ENCODE assay signal across 10 cellular contexts in the genomic region with DNA sequence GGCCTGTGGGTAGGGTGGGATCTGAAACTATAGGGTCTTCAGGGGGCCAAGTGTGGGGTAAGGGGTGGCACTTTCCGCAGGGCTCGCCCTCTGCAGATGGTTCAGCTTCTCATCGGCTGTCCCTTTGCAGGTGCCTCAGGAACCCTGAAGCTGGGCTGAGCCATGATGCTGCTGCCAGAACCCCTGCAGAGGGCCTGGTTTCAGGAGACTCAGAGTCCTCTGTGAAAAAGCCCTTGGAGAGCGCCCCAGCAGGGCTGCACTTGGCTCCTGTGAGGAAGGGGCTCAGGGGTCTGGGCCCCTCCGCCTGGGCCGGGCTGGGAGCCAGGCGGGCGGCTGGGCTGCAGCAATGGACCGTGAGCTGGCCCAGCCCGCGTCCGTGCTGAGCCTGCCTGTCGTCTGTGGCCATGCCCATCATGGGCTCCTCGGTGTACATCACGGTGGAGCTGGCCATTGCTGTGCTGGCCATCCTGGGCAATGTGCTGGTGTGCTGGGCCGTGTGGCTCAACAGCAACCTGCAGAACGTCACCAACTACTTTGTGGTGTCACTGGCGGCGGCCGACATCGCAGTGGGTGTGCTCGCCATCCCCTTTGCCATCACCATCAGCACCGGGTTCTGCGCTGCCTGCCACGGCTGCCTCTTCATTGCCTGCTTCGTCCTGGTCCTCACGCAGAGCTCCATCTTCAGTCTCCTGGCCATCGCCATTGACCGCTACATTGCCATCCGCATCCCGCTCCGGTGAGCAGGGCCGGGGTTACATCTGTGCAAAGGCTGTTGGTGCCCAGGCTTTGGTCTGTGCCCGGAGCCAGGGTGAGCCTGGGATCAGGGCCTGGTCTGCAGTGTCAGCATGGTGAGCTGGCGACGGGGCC. TPM values are rescaled to one million over a fixed set of nuclear protein-coding genes. Genes with fewer than 3 reads are reported as not detected.
DNase-seq lines count a peak whose midpoint lies in the region; ATAC-seq, FAIRE-seq and TF ChIP-seq lines count a peak whose summit lies in the region.
"Had no signal": no experiment of that assay in that cellular context is flagged by ENCODE, and none has a peak within 500 bp of the region (broad histone marks: within the 10 kb centered on the region; RNA-seq: fewer than 3 reads in every experiment).

No MANE protein-coding gene starts in this region.

- H3K4me3 Mint-ChIP-seq in stimulated activated naive CD8-positive, alpha-beta T cell treated with anti-CD3 and anti-CD28 coated beads, Interleukin-15, Interleukin-2, amounts not matched to agents 100 ng/mL and 50 ng/mL, for 24 hours = peak overlapping the region; percentile 82
- peak overlapping the region; percentile 76 for H3K4me3 Mint-ChIP-seq in activated naive CD8-positive, alpha-beta T cell treated with anti-CD3 and anti-CD28 coated beads for 36 hours

- H3K4me1 Mint-ChIP-seq in stimulated activated naive CD8-positive, alpha-beta T cell treated with anti-CD3 and anti-CD28 coated beads, Interleukin-15, Interleukin-2, amounts not matched to agents 100 ng/mL and 50 ng/mL, for 24 hours (ENCODE audit: low read depth) = peaks cover 94% of the 10 kb centered on the region
- H3K4me1 Mint-ChIP-seq in activated naive CD8-positive, alpha-beta T cell treated with anti-CD3 and anti-CD28 coated beads for 36 hours = peaks cover 85% of the 10 kb centered on the region

- H3K36me3 ChIP-seq in mucosa of stomach (ENCODE audit: control insufficient read depth, insufficient read depth, low read length) (no peaks in the 10 kb centered on the region), vagina (no peaks in the 10 kb centered on the region)

- H3K4me1 ChIP-seq in mucosa of stomach (ENCODE audit: control insufficient read depth, insufficient read depth, low read length) (peaks cover 38% of the 10 kb centered on the region), vagina (peaks cover 43% of the 10 kb centered on the region)

- H3K36me3 Mint-ChIP-seq in stimulated activated naive CD8-positive, alpha-beta T cell treated with anti-CD3 and anti-CD28 coated beads, Interleukin-15, Interleukin-2, amounts not matched to agents 100 ng/mL and 50 ng/mL, for 24 hours (ENCODE audit: low read depth) = peaks cover 42% of the 10 kb centered on the region
- peaks cover 54% of the 10 kb centered on the region for H3K36me3 Mint-ChIP-seq in activated naive CD8-positive, alpha-beta T cell treated with anti-CD3 and anti-CD28 coated beads for 36 hours

- H3K4me3 ChIP-seq in mucosa of stomach (ENCODE audit: low read length) = no peak overlapping the region
- H3K4me3 ChIP-seq in vagina = no peak overlapping the region
- H3K4me3 ChIP-seq: dorsolateral prefrontal cortex, mucosa of descending colon had no signal

- peak overlapping the region; percentile 34 for H3K9ac ChIP-seq in mucosa of stomach (ENCODE audit: low read length)

- TF ChIP-seq POLR2A in vagina (IDR thresholded peaks at IDR 0.05) (no peak), H54 (IDR thresholded peaks at IDR 0.05; ENCODE audit: low read depth, low read length) (no peak), erythroblast (IDR thresholded peaks at IDR 0.05; ENCODE audit: low read length) (no peak)

- H3K27ac ChIP-seq in vagina = peak overlapping the region; percentile 45

- ATAC-seq in stimulated activated naive CD8-positive, alpha-beta T cell treated with anti-CD3 and anti-CD28 coated beads, Interleukin-15, Interleukin-2, amounts not matched to agents 100 U/mL and 50 U/mL, for 24 hours = no peak
- ATAC-seq in HG03039 (IDR thresholded peaks at IDR 0.05; ENCODE audit: unreplicated experiment) = no peak

- H3K27ac Mint-ChIP-seq in stimulated activated naive CD8-positive, alpha-beta T cell treated with anti-CD3 and anti-CD28 coated beads, Interleukin-15, Interleukin-2, amounts not matched to agents 100 ng/mL and 50 ng/mL, for 24 hours = peak overlapping the region; percentile 100
- peak overlapping the region; percentile 99 for H3K27ac Mint-ChIP-seq in activated naive CD8-positive, alpha-beta T cell treated with anti-CD3 and anti-CD28 coated beads for 36 hours

- H3K9me3 ChIP-seq in mucosa of stomach (ENCODE audit: control insufficient read depth, low read length) (no peaks in the 10 kb centered on the region), vagina (no peaks in the 10 kb centered on the region)
- H3K9me3 ChIP-seq: mucosa of descending colon had no signal

- DNase-seq in stimulated activated naive CD8-positive, alpha-beta T cell treated with anti-CD3 and anti-CD28 coated beads, Interleukin-15, Interleukin-2, amounts not matched to agents 100 U/mL and 50 U/mL, for 24 hours = no peak
- DNase-seq in activated naive CD8-positive, alpha-beta T cell treated with anti-CD3 and anti-CD28 coated beads for 36 hours = no peak
- DNase-seq in vagina (ENCODE audit: extremely low spot score in 2 of 2) (no peak), H54 (ENCODE audit: insufficient read length, low spot score) (no peak), erythroblast (lab: John Stamatoyannopoulos, UW) (no peak)

- FAIRE-seq in H54 (lab: Jason Lieb, UNC) = no peak

- TF ChIP-seq CTCF in vagina (IDR thresholded peaks at IDR 0.05) = no peak

- H3K9me3 Mint-ChIP-seq in stimulated activated naive CD8-positive, alpha-beta T cell treated with anti-CD3 and anti-CD28 coated beads, Interleukin-15, Interleukin-2, amounts not matched to agents 100 ng/mL and 50 ng/mL, for 24 hours = no peaks in the 10 kb centered on the region
- H3K9me3 Mint-ChIP-seq in activated naive CD8-positive, alpha-beta T cell treated with anti-CD3 and anti-CD28 coated beads for 36 hours = no peaks in the 10 kb centered on the region

- H3K27me3 Mint-ChIP-seq in stimulated activated naive CD8-positive, alpha-beta T cell treated with anti-CD3 and anti-CD28 coated beads, Interleukin-15, Interleukin-2, amounts not matched to agents 100 ng/mL and 50 ng/mL, for 24 hours = no peaks in the 10 kb centered on the region
- H3K27me3 Mint-ChIP-seq in activated naive CD8-positive, alpha-beta T cell treated with anti-CD3 and anti-CD28 coated beads for 36 hours = no peaks in the 10 kb centered on the region

- intact Hi-C loops in vagina (cut with DNase I) = no loop called here

- H3K27me3 ChIP-seq in mucosa of stomach (ENCODE audit: control insufficient read depth, insufficient read depth, low read length) (peaks cover 4% of the 10 kb centered on the region), vagina (no peaks in the 10 kb centered on the region)
- H3K27me3 ChIP-seq: dorsolateral prefrontal cortex had no signal

RNA-seq across cellular contexts. Expression of a gene that starts 5.8 kb away (rescaled TPM):
- 10 to 100 TPM; 45.1 to 45.2 TPM for total RNA-seq in activated naive CD8-positive, alpha-beta T cell treated with anti-CD3 and anti-CD28 coated beads for 36 hours
- 5.2 TPM for total RNA-seq in vagina
